10 cellular contexts compared by ENCODE assay signal in genomic region chr17:28320215-28321061, GRCh38. TPM values are rescaled to one million over a fixed set of nuclear protein-coding genes. Genes with fewer than 3 reads are reported as not detected.
DNase-seq lines count a peak whose midpoint lies in the region; ATAC-seq and TF ChIP-seq lines count a peak whose summit lies in the region.
"Had no signal": no experiment of that assay in that cellular context is flagged by ENCODE, and none has a peak within 500 bp of the region (broad histone marks: within the 10 kb centered on the region; RNA-seq: fewer than 3 reads in every experiment).

No MANE protein-coding gene starts in this region.

- peak overlapping the region; percentile 94 for H3K4me3 Mint-ChIP-seq in T-helper 2 cell treated with Interferon-gamma antibody and Interleukin-4, amounts not matched to agents 5 μg/mL and 100 μg/mL, for 36 hours
- H3K4me3 Mint-ChIP-seq in T-cell (peak overlapping the region; percentile 79 to 89 (median 88)), glutamatergic neuron (ENCODE audit: unreplicated experiment) (peak overlapping the region; percentile 83)
- peak overlapping the region; percentile 91 for H3K4me3 Mint-ChIP-seq in stimulated activated effector memory CD8-positive, alpha-beta T cell treated with anti-CD3 and anti-CD28 coated beads, Interleukin-12 subunit alpha, Interleukin-12 subunit beta, amount 100 ng/mL, for 72 hours

- no peaks in the 10 kb centered on the region for H3K27me3 Mint-ChIP-seq in T-helper 2 cell treated with Interferon-gamma antibody and Interleukin-4, amounts not matched to agents 5 μg/mL and 100 μg/mL, for 36 hours (ENCODE audit: low read depth)
- H3K27me3 Mint-ChIP-seq in T-cell (peaks cover 0 to 4% of the 10 kb centered on the region in 2 donors), glutamatergic neuron (ENCODE audit: unreplicated experiment) (peaks cover 20% of the 10 kb centered on the region)

- peaks cover 17% of the 10 kb centered on the region for H3K36me3 Mint-ChIP-seq in T-helper 2 cell treated with Interferon-gamma antibody and Interleukin-4, amounts not matched to agents 5 μg/mL and 100 μg/mL, for 36 hours (ENCODE audit: low read depth)
- H3K36me3 Mint-ChIP-seq in T-cell, result no peaks in the 10 kb centered on the region
- no peaks in the 10 kb centered on the region for H3K36me3 Mint-ChIP-seq in glutamatergic neuron (ENCODE audit: unreplicated experiment)
- peaks cover 8% of the 10 kb centered on the region for H3K36me3 Mint-ChIP-seq in stimulated activated effector memory CD8-positive, alpha-beta T cell treated with anti-CD3 and anti-CD28 coated beads, Interleukin-12 subunit alpha, Interleukin-12 subunit beta, amount 100 ng/mL, for 72 hours

- no peak for TF ChIP-seq CTCF in glutamatergic neuron (IDR thresholded peaks at IDR 0.05; ENCODE audit: partially characterized antibody, unreplicated experiment)

- peak overlapping the region; percentile 79 for H3K27ac Mint-ChIP-seq in T-helper 2 cell treated with Interferon-gamma antibody and Interleukin-4, amounts not matched to agents 5 μg/mL and 100 μg/mL, for 36 hours
- H3K27ac Mint-ChIP-seq in T-cell (no peak overlapping the region), glutamatergic neuron (ENCODE audit: unreplicated experiment) (peak overlapping the region; percentile 96)
- H3K27ac Mint-ChIP-seq in stimulated activated effector memory CD8-positive, alpha-beta T cell treated with anti-CD3 and anti-CD28 coated beads, Interleukin-12 subunit alpha, Interleukin-12 subunit beta, amount 100 ng/mL, for 72 hours, result peak overlapping the region; percentile 90

- no peak for ATAC-seq in T-cell (replicated peaks in 1 of 4)
- no peak for ATAC-seq in stimulated activated effector memory CD8-positive, alpha-beta T cell treated with anti-CD3 and anti-CD28 coated beads, Interleukin-12 subunit alpha, Interleukin-12 subunit beta, amount 100 ng/mL, for 72 hours

- POLR2A ChIA-PET in T-cell (lab: Charles Lee), result interaction anchor here (0.6 to 1.5 kb wide), 3 partner anchors 15 to 508 kb away, joined by 5 to 11 read pairs (median 5); partner anchors contain the start of genes TNFAIP1 (in 2 of the 2) and IFT20 (in 1 of the 2)

- peaks cover 48% of the 10 kb centered on the region for H3K4me1 Mint-ChIP-seq in T-helper 2 cell treated with Interferon-gamma antibody and Interleukin-4, amounts not matched to agents 5 μg/mL and 100 μg/mL, for 36 hours (ENCODE audit: low read depth)
- H3K4me1 Mint-ChIP-seq in T-cell (peaks cover 21 to 31% (median 28%) of the 10 kb centered on the region in 3 donors), glutamatergic neuron (ENCODE audit: low read depth, unreplicated experiment) (peaks cover 36% of the 10 kb centered on the region)
- H3K4me1 Mint-ChIP-seq in stimulated activated effector memory CD8-positive, alpha-beta T cell treated with anti-CD3 and anti-CD28 coated beads, Interleukin-12 subunit alpha, Interleukin-12 subunit beta, amount 100 ng/mL, for 72 hours, result peaks cover 43% of the 10 kb centered on the region

- no peaks in the 10 kb centered on the region for H3K9me3 Mint-ChIP-seq in T-helper 2 cell treated with Interferon-gamma antibody and Interleukin-4, amounts not matched to agents 5 μg/mL and 100 μg/mL, for 36 hours
- H3K9me3 Mint-ChIP-seq in T-cell, result no peaks in the 10 kb centered on the region
- peaks cover 12% of the 10 kb centered on the region for H3K9me3 Mint-ChIP-seq in glutamatergic neuron (ENCODE audit: unreplicated experiment)
- H3K9me3 Mint-ChIP-seq in stimulated activated effector memory CD8-positive, alpha-beta T cell treated with anti-CD3 and anti-CD28 coated beads, Interleukin-12 subunit alpha, Interleukin-12 subunit beta, amount 100 ng/mL, for 72 hours, result no peaks in the 10 kb centered on the region

- DNase-seq in T-helper 2 cell treated with Interferon-gamma antibody and Interleukin-4, amounts not matched to agents 5 μg/mL and 100 μg/mL, for 36 hours (ENCODE audit: low spot score), result no peak
- DNase-seq in T-helper 2 cell (no peak), T-cell (no peak), glutamatergic neuron (no peak), D341Med (ENCODE audit: low spot score) (no peak), HuH-7.5 (ENCODE audit: low spot score) (no peak), mesenteric fat pad (ENCODE audit: low spot score) (no peak)
- DNase-seq in stimulated activated effector memory CD8-positive, alpha-beta T cell treated with anti-CD3 and anti-CD28 coated beads, Interleukin-12 subunit alpha, Interleukin-12 subunit beta, amount 100 ng/mL, for 72 hours (ENCODE audit: low spot score in 2 of 2), result no peak
- DNase-seq: anterior cingulate cortex, left colon had no signal

- CTCF ChIA-PET in T-cell (lab: Charles Lee), result interaction anchor here in 1 of 2 donors (3.5 kb wide), 1 partner anchor 15 kb away, joined by 15 read pairs; the partner anchor contains the start of genes IFT20 and TNFAIP1

RNA-seq across cellular contexts. Expression of gene TMEM97, which starts 1.4 kb away (rescaled TPM):
- total RNA-seq in T-cell, result 1 to 10 TPM; 3.4 to 7.2 (median 5.1) TPM
- 170 TPM for total RNA-seq in glutamatergic neuron (ENCODE audit: unreplicated experiment)
- 3.1 TPM for total RNA-seq in mesenteric fat pad

RNA-seq across cellular contexts. Expression of gene IFT20, which starts 14.8 kb away (rescaled TPM):
- total RNA-seq in T-cell, result 10 to 100 TPM; 29.3 to 55.4 (median 33.8) TPM
- total RNA-seq in glutamatergic neuron (ENCODE audit: unreplicated experiment), result 43.9 TPM
- 31.3 TPM for total RNA-seq in mesenteric fat pad

RNA-seq across cellular contexts. Expression of gene TNFAIP1, which starts 15.1 kb away (rescaled TPM):
- total RNA-seq in T-cell, result 10 to 100 TPM; 12.1 to 28.9 (median 23.3) TPM
- 111 TPM for total RNA-seq in glutamatergic neuron (ENCODE audit: unreplicated experiment)
- 61.3 TPM for total RNA-seq in mesenteric fat pad

RNA-seq across cellular contexts. Expression of gene POLDIP2, which starts 36.9 kb away (rescaled TPM):
- total RNA-seq in T-cell (10 to 100 TPM; 29.2 to 38.7 (median 33.2) TPM), glutamatergic neuron (ENCODE audit: unreplicated experiment) (73.5 TPM), mesenteric fat pad (79.3 TPM)

RNA-seq across cellular contexts. Expression of gene SEBOX, which starts 44.6 kb away (rescaled TPM):
- not detected for total RNA-seq in T-cell
- total RNA-seq in glutamatergic neuron (ENCODE audit: unreplicated experiment), result not detected
- total RNA-seq in mesenteric fat pad, result not detected
- total RNA-seq: left colon had no signal

Comparison
In these comparisons a context has a peak if more than half of its experiments do, and no peak if none do; other contexts are left out.
1. H3K27ac Mint-ChIP-seq: peak in T-helper 2 cell treated with Interferon-gamma antibody and Interleukin-4, amounts not matched to agents 5 μg/mL and 100 μg/mL, for 36 hours (single experiment), glutamatergic neuron (single experiment) and stimulated activated effector memory CD8-positive, alpha-beta T cell treated with anti-CD3 and anti-CD28 coated beads, Interleukin-12 subunit alpha, Interleukin-12 subunit beta, amount 100 ng/mL, for 72 hours (single experiment); none in T-cell (0 of 2).
2. RNA of gene TMEM97, which starts 1.4 kb away (total RNA-seq): 170 TPM in glutamatergic neuron (single experiment); 3.4 to 7.2 TPM in T-cell and 3.1 TPM in mesenteric fat pad (single experiment); every median in the first group is over 10 times any median in the second.
3. Peak in every context shown above with its lines, with median percentiles within 50 percentile points of each other: H3K4me3 Mint-ChIP-seq.